23 cellular contexts compared by ENCODE assay signal in the genomic region with DNA sequence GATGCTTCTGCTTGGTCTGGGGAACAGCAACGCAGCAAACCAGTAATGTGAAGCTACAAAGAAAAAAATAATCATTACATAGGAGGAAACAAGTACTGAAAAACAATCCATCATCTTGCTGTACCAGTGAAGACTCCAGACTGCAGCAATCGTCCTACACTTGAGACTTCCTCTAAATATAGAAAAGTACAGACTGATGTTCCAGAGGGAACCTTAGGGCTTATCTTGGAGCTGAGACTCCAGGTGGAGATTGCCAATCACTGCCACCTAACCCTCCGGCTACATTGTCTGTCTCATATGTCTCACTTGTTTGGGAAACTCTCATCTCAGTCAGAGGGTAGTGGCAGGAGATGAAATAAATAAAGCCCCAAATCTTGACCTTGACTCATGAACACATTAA.
"Had no signal": no experiment of that assay in that cellular context is flagged by ENCODE, and none has a peak within 500 bp of the region (broad histone marks: within the 10 kb centered on the region; RNA-seq: fewer than 3 reads in every experiment).

No MANE protein-coding gene starts in this region.

- FAIRE-seq: small intestine had no signal

- H2AFZ ChIP-seq: hepatocyte, parathyroid adenoma had no signal

- DNase-seq: heart right ventricle; islet precursor cell; left ventricle myocardium inferior; mesendoderm; naive B cell; natural killer cell; right lobe of liver; small intestine; spleen; stimulated activated CD4-positive, alpha-beta T cell treated with anti-CD3 and anti-CD28 coated beads, Interleukin-4, amount 100 ng/mL, for 24 hours; stimulated activated naive CD4-positive, alpha-beta T cell; tibial artery; uterus had no signal

- H3K36me3 Mint-ChIP-seq: mesothelial cell of epicardium; naive B cell; natural killer cell; stimulated activated effector memory CD8-positive, alpha-beta T cell treated with anti-CD3 and anti-CD28 coated beads, Interleukin-12 subunit alpha, Interleukin-12 subunit beta, amount 100 ng/mL, for 72 hours; type B pancreatic cell had no signal

- H3K4me3 ChIP-seq: heart right ventricle, hepatocyte, left ventricle myocardium inferior, lung, right atrium auricular region, right lobe of liver, spleen, suprapubic skin, thoracic aorta, tibial artery, uterus had no signal

- H3K4me1 Mint-ChIP-seq: mesothelial cell of epicardium; naive B cell; natural killer cell; stimulated activated effector memory CD8-positive, alpha-beta T cell treated with anti-CD3 and anti-CD28 coated beads, Interleukin-12 subunit alpha, Interleukin-12 subunit beta, amount 100 ng/mL, for 72 hours had no signal

- H3K27me3 ChIP-seq: right atrium auricular region, right lobe of liver, uterus had no signal

- H3K27ac ChIP-seq: heart right ventricle, hepatocyte, left ventricle myocardium inferior, parathyroid adenoma, right atrium auricular region, right lobe of liver, spleen, suprapubic skin, thoracic aorta, tibial artery, uterus had no signal

- H3K4me2 ChIP-seq: hepatocyte had no signal

- H3K27ac Mint-ChIP-seq: mesothelial cell of epicardium; natural killer cell; stimulated activated effector memory CD8-positive, alpha-beta T cell treated with anti-CD3 and anti-CD28 coated beads, Interleukin-12 subunit alpha, Interleukin-12 subunit beta, amount 100 ng/mL, for 72 hours; stimulated activated naive CD8-positive, alpha-beta T cell treated with anti-CD3 and anti-CD28 coated beads, Interleukin-15, Interleukin-2, amounts not matched to agents 100 ng/mL and 50 ng/mL, for 24 hours; type B pancreatic cell had no signal

- H3K79me2 ChIP-seq: hepatocyte, parathyroid adenoma had no signal

- ATAC-seq: heart right ventricle; natural killer cell; right lobe of liver; stimulated activated effector memory CD8-positive, alpha-beta T cell treated with anti-CD3 and anti-CD28 coated beads, Interleukin-12 subunit alpha, Interleukin-12 subunit beta, amount 100 ng/mL, for 72 hours had no signal

- H3K36me3 ChIP-seq: heart right ventricle, left ventricle myocardium inferior, right atrium auricular region, right lobe of liver, spleen, suprapubic skin, thoracic aorta, tibial artery, uterus had no signal

- H3K4me1 ChIP-seq: heart right ventricle, left ventricle myocardium inferior, parathyroid adenoma, right atrium auricular region, right lobe of liver, spleen, suprapubic skin, tibial artery, uterus had no signal

- H3K9me3 Mint-ChIP-seq: mesothelial cell of epicardium; natural killer cell; stimulated activated effector memory CD8-positive, alpha-beta T cell treated with anti-CD3 and anti-CD28 coated beads, Interleukin-12 subunit alpha, Interleukin-12 subunit beta, amount 100 ng/mL, for 72 hours; stimulated activated naive CD8-positive, alpha-beta T cell treated with anti-CD3 and anti-CD28 coated beads, Interleukin-15, Interleukin-2, amounts not matched to agents 100 ng/mL and 50 ng/mL, for 24 hours; type B pancreatic cell had no signal

- H3K9ac ChIP-seq: parathyroid adenoma had no signal

- H3K4me3 Mint-ChIP-seq: mesothelial cell of epicardium; natural killer cell; stimulated activated effector memory CD8-positive, alpha-beta T cell treated with anti-CD3 and anti-CD28 coated beads, Interleukin-12 subunit alpha, Interleukin-12 subunit beta, amount 100 ng/mL, for 72 hours; stimulated activated naive CD8-positive, alpha-beta T cell treated with anti-CD3 and anti-CD28 coated beads, Interleukin-15, Interleukin-2, amounts not matched to agents 100 ng/mL and 50 ng/mL, for 24 hours; type B pancreatic cell had no signal

- H3K9me3 ChIP-seq: heart right ventricle, left ventricle myocardium inferior, right atrium auricular region, right lobe of liver, spleen, suprapubic skin, thoracic aorta, tibial artery, uterus had no signal
